In the genomic region with DNA sequence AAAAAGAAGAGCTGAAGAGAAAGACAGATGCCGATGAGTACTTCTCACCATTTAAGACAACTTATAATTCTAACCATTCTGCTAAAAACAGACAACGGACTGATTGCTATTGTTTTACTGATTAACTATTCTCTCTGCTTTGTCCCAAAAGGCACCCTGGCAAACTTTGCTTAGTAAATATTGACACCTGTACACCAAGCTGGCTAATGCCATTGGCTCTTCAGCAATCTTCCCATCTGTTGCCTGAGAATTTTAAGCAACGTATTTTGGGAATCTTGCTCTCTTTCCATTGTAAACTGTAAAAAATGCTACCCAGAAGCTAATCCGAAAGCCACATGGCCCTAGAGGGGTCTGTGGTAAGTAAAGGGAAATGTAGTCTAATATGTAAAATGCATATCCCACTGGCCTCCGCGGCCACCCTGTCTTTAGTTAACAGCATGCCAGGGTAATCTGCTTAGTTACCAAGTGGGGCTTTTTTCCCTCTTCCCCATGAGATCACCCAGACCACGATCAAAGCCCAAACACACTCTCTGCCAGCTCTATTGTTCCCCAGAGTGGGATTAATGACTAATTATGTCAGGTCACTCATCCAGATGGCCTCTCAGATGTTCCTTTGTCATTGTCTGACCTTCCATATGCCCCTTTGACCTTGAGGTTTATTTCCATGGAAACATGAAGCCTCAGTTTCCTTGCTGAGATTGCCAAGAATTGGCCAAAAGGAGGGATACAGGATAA, we compare ENCODE assay signal across 2 cellular contexts.
TF ChIP-seq lines count a peak whose summit lies in the region.

No MANE protein-coding gene starts in this region.

TF ChIP-seq in SK-N-SH, 30 proteins besides CTCF, POLR2A, EP300 and RAD21 (continued from another document):
- TF ChIP-seq IRF3 (IDR thresholded peaks at IDR 0.05; ENCODE audit: low read depth, low read length) (no peak), RFX5 (IDR thresholded peaks at IDR 0.05; ENCODE audit: low read length) (no peak), CHD2 (IDR thresholded peaks at IDR 0.05; ENCODE audit: low read length, partially characterized antibody) (no peak), FOXJ3 (CRISPR knock-in tag; IDR thresholded peaks at IDR 0.05) (no peak), ZBTB33 (IDR thresholded peaks at IDR 0.05; ENCODE audit: borderline replicate concordance, low read depth) (no peak), FOSL2 (IDR thresholded peaks at IDR 0.05; ENCODE audit: borderline replicate concordance, low read depth) (no peak)
TF ChIP-seq in SK-N-SH: peak in this region for 0.

TF ChIP-seq in SK-N-SH treated with all-trans-retinoic acid at 6 μM for 48 hours, 23 proteins besides CTCF, POLR2A, EP300 and RAD21 (continued from another document):
- TF ChIP-seq PATZ1 (CRISPR knock-in tag; IDR thresholded peaks at IDR 0.05; ENCODE audit: borderline replicate concordance) (no peak), ARNTL (CRISPR knock-in tag; IDR thresholded peaks at IDR 0.05; ENCODE audit: borderline replicate concordance, low read depth) (no peak)
